27 cellular contexts compared by ENCODE assay signal in the genomic region with DNA sequence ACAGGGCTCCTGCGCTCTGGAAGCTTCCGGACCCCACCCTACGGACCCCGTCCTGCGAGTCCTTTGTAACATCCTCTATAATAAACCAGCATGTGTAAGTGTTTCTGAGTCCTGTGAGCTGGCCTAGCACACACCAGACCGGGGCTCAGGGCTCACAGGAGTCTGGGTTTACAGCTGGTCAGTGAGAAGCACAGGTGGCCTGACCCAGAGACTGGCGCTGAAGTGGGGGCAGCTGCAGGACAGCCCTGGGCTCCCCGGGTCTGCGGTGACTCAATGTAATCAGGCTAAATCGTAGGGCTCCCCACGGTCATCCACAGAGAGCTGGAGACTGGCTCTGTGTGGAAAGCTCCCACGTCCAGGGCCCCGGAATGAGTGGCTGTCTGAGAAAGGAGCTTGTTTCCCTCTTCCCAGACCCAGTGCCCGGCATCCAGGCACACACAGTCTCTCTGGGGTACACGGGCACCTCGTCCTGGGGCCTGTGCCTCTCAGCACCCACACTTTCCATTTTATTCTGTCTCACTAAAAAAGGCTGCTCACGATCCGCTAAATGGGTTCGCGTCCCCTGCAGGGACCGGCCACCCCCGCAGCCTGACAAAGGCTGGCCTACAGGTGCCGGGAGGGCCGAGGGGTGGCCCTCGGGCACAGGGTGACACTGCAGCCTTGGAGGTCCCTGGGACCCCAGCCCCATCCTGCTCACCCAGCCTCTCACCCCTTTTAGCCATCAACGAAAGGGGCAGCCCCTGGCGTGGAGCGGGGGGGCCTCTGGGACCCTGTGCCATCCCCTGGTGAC. TPM values are rescaled to one million over a fixed set of nuclear protein-coding genes. Genes with fewer than 3 reads are reported as not detected.
"Had no signal": no experiment of that assay in that cellular context is flagged by ENCODE, and none has a peak within 500 bp of the region (broad histone marks: within the 10 kb centered on the region; RNA-seq: fewer than 3 reads in every experiment).

No MANE protein-coding gene starts in this region.

- H3K4me3 ChIP-seq: heart left ventricle, left ventricle myocardium inferior, mucosa of descending colon, pancreas, prostate gland, right lobe of liver, smooth muscle cell, stomach, testis, thyroid gland, transverse colon, upper lobe of left lung, vagina had no signal

- ATAC-seq: heart left ventricle; mucosa of descending colon; naive thymus-derived CD8-positive, alpha-beta T cell; pancreas; right lobe of liver; stimulated activated naive B cell treated with anti-CD40 and anti-IgM and Interleukin-4, amounts not matched to agents 10 μg/mL and 1 μg/mL and 100 μg/mL, for 72 hours; stimulated activated naive CD8-positive, alpha-beta T cell treated with anti-CD3 and anti-CD28 coated beads, Interleukin-15, Interleukin-2, amounts not matched to agents 100 U/mL and 50 U/mL, for 24 hours had no signal

- H3K4me1 ChIP-seq: left ventricle myocardium inferior, pancreas, prostate gland, right lobe of liver, testis, thyroid gland, vagina had no signal

- H3K4me3 Mint-ChIP-seq: immature natural killer cell; memory B cell; nephron; neural crest cell; stimulated activated naive B cell treated with anti-CD40 and anti-IgM and Interleukin-4, amounts not matched to agents 10 μg/mL and 1 μg/mL and 100 μg/mL, for 72 hours had no signal

- H3K9me3 ChIP-seq: pancreas, prostate gland, right lobe of liver, testis, thyroid gland had no signal

- H3K4me2 ChIP-seq: smooth muscle cell had no signal

- H3K27ac ChIP-seq: heart left ventricle, left ventricle myocardium inferior, pancreas, prostate gland, right lobe of liver, stomach, testis, thyroid gland, transverse colon, upper lobe of left lung, vagina had no signal

- DNase-seq: heart left ventricle; hypothalamus; immature natural killer cell; kidney; left ventricle myocardium inferior; midbrain; mucosa of descending colon; naive thymus-derived CD8-positive, alpha-beta T cell; retina; right lobe of liver; stimulated activated CD4-positive, alpha-beta T cell treated with anti-CD3 and anti-CD28 coated beads, Interleukin-1b, Interleukin-23, amount 100 ng/mL, for 48 hours; stimulated activated CD4-positive, alpha-beta T cell treated with anti-CD3 and anti-CD28 coated beads, Interleukin-2, amount 100 ng/mL, for 48 hours; stimulated activated naive B cell treated with anti-CD40 and anti-IgM and Interleukin-4, amounts not matched to agents 10 μg/mL and 1 μg/mL and 100 μg/mL, for 72 hours; stimulated activated naive CD8-positive, alpha-beta T cell treated with anti-CD3 and anti-CD28 coated beads, Interleukin-15, Interleukin-2, amounts not matched to agents 100 U/mL and 50 U/mL, for 24 hours; stomach; testis; thyroid gland; transverse colon had no signal

- H3K27me3 ChIP-seq: testis, thyroid gland, vagina had no signal

- H3K27ac Mint-ChIP-seq: memory B cell; nephron; stimulated activated naive B cell treated with anti-CD40 and anti-IgM and Interleukin-4, amounts not matched to agents 10 μg/mL and 1 μg/mL and 100 μg/mL, for 72 hours had no signal

- H3K36me3 ChIP-seq: heart left ventricle, left ventricle myocardium inferior, pancreas, prostate gland, right lobe of liver, stomach, thyroid gland, transverse colon, upper lobe of left lung, vagina had no signal

RNA-seq across cellular contexts. Expression of gene CBFA2T3, which starts 18.9 kb away (rescaled TPM):
- total RNA-seq: lung microvascular endothelial cell, smooth muscle cell had no signal
